In the genomic region with DNA sequence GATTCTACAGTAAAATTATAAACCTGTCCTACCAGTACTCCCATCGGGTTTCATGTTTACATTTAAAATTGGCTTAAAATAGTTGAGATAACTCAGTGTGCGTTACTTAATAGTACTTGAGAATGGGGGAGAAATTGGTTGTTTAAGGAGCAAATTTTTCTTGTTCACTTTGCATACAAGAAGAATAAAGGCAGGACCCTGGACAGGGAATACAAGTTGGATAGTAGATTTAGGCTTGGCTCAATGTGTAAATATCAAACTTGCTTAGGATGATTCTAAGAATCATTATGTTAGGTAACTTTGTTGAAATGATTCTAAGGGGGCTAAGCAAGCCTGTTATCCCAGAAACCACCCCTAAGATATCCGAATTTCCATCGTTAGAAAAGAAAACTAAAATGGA, we compare ENCODE assay signal across 1 cellular context.
A peak's percentile ranks its signal among the peaks of the same experiment; 100 is the strongest.
TF ChIP-seq lines count a peak whose summit lies in the region.

No MANE protein-coding gene starts in this region.

TF ChIP-seq in SK-N-SH, 30 proteins besides CTCF, POLR2A, EP300 and RAD21 (continued from another document):
- TF ChIP-seq, protein P1, sequence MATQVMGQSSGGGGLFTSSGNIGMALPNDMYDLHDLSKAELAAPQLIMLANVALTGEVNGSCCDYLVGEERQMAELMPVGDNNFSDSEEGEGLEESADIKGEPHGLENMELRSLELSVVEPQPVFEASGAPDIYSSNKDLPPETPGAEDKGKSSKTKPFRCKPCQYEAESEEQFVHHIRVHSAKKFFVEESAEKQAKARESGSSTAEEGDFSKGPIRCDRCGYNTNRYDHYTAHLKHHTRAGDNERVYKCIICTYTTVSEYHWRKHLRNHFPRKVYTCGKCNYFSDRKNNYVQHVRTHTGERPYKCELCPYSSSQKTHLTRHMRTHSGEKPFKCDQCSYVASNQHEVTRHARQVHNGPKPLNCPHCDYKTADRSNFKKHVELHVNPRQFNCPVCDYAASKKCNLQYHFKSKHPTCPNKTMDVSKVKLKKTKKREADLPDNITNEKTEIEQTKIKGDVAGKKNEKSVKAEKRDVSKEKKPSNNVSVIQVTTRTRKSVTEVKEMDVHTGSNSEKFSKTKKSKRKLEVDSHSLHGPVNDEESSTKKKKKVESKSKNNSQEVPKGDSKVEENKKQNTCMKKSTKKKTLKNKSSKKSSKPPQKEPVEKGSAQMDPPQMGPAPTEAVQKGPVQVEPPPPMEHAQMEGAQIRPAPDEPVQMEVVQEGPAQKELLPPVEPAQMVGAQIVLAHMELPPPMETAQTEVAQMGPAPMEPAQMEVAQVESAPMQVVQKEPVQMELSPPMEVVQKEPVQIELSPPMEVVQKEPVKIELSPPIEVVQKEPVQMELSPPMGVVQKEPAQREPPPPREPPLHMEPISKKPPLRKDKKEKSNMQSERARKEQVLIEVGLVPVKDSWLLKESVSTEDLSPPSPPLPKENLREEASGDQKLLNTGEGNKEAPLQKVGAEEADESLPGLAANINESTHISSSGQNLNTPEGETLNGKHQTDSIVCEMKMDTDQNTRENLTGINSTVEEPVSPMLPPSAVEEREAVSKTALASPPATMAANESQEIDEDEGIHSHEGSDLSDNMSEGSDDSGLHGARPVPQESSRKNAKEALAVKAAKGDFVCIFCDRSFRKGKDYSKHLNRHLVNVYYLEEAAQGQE (IDR thresholded peaks at IDR 0.05; ENCODE audit: low read depth, low read length), result peak; percentile 78; the same call in 1 of the 2 replicates
- no peak for TF ChIP-seq MEF2A (IDR thresholded peaks at IDR 0.05; ENCODE audit: borderline replicate concordance, low read depth)
